13 cellular contexts compared by ENCODE assay signal in the genomic region with DNA sequence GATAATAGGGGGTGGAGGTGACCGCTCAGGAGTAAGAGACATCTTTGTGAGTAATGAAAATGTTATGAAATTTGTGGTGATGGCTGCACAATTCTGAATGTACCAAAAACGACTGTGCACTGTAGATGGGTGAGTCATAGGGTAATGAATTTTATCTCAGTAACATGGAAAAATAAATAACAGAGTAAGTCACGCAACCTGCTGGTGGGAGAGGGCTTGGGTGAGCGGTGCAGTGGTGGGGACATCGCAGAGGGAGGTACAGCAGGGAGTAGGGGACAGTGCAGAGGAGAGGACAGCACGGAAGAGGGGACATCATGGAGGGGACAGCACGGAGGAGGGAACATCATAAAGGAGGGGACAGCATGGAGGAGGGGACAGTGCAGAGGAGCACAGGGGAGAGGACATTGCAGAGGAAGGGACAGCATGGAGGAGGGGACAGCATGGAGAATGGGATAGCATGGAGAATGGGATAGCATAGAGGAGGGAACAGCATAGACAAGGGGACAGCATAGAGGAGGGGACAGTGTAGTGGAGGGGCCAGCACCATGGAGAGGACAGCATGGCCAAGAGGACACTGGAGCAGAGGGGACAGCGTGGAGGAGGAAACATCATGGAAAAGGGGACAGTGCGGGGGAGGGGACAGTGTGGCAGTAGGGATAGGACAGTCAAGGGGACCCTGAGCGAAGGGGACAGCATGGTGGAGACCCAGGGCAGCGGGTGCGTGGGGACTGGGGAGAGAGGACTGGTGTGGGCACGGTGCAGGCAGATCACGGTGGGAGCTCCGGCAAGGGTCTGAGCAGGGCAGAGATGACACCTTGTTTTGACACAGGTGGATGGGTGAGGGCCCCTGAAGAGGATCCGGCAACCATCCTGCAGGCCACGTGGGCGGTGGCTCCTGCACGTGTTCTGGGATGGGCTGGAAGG.
DNase-seq lines count a peak whose midpoint lies in the region; ATAC-seq and TF ChIP-seq lines count a peak whose summit lies in the region.
"Had no signal": no experiment of that assay in that cellular context is flagged by ENCODE, and none has a peak within 500 bp of the region (broad histone marks: within the 10 kb centered on the region; RNA-seq: fewer than 3 reads in every experiment).

No MANE protein-coding gene starts in this region.

- H3K4me1 Mint-ChIP-seq in CD4-positive, alpha-beta T cell (ENCODE audit: low read depth), result no peaks in the 10 kb centered on the region

- H3K9me3 Mint-ChIP-seq in CD4-positive, alpha-beta T cell, result peaks cover 14% of the 10 kb centered on the region

- no peak overlapping the region for H3K27ac Mint-ChIP-seq in CD4-positive, alpha-beta T cell
- H3K27ac Mint-ChIP-seq: mesothelial cell of epicardium had no signal

- H3K4me3 Mint-ChIP-seq in CD4-positive, alpha-beta T cell, result no peak overlapping the region
- H3K4me3 Mint-ChIP-seq: mesothelial cell of epicardium had no signal

- CTCF ChIA-PET in CD4-positive, alpha-beta T cell (lab: Charles Lee), result no interaction called here

- peak; percentile 86 for DNase-seq in A172 (ENCODE audit: low spot score)
- peak; percentile 65 for DNase-seq in HFF-Myc (ENCODE audit: extremely low read depth, low read depth)
- peak; percentile 84 for DNase-seq in SW480 (ENCODE audit: low spot score)
- peak; percentile 94 for DNase-seq in fibroblast of the aortic adventitia (ENCODE audit: low read depth)
- DNase-seq in CD4-positive, alpha-beta T cell, result no peak
- DNase-seq in activated T-cell treated with anti-CD3 and anti-CD28 coated beads, Interleukin-2, amount 50 U/mL, for 1 hour, result no peak
- DNase-seq: BE2C; MM.1S; stimulated activated CD4-positive, alpha-beta T cell treated with anti-CD3 and anti-CD28 coated beads, Interleukin-2, amount 100 ng/mL, for 48 hours; upper lobe of right lung had no signal

- peaks cover 16% of the 10 kb centered on the region for H3K9me3 ChIP-seq in CD4-positive, alpha-beta T cell (ENCODE audit: control insufficient read depth, low read length)
- H3K9me3 ChIP-seq: BE2C had no signal

- H3K4me3 ChIP-seq in HFF-Myc (replicated peaks; ENCODE audit: low read depth, low read length), result no peak overlapping the region
- no peak overlapping the region for H3K4me3 ChIP-seq in fibroblast of the aortic adventitia (ENCODE audit: low read depth, low read length)
- H3K4me3 ChIP-seq: upper lobe of right lung had no signal

- TF ChIP-seq CTCF in HFF-Myc (IDR thresholded peaks at IDR 0.05; ENCODE audit: low read depth, low read length, missing control alignments), result no peak
- peak; percentile 31 for TF ChIP-seq CTCF in fibroblast of the aortic adventitia (IDR thresholded peaks at IDR 0.05; ENCODE audit: insufficient read depth, low read length)
- no peak for TF ChIP-seq CTCF in CD4-positive, alpha-beta T cell (IDR thresholded peaks at IDR 0.05)

- no peak for ATAC-seq in HG03196 (IDR thresholded peaks at IDR 0.05; ENCODE audit: unreplicated experiment)
- ATAC-seq in HG03460 (IDR thresholded peaks at IDR 0.05; ENCODE audit: unreplicated experiment), result no peak
- no peak for ATAC-seq in CD4-positive, alpha-beta T cell (ENCODE audit: poor library complexity)
- ATAC-seq: upper lobe of right lung had no signal

- POLR2A ChIA-PET in CD4-positive, alpha-beta T cell (lab: Charles Lee), result no interaction called here

- no peaks in the 10 kb centered on the region for H3K27me3 Mint-ChIP-seq in CD4-positive, alpha-beta T cell

- intact Hi-C loops in CD4-positive, alpha-beta T cell (cut with DNase I, micrococcal nuclease), result no loop called here

- no peaks in the 10 kb centered on the region for H3K27me3 ChIP-seq in CD4-positive, alpha-beta T cell (ENCODE audit: control insufficient read depth, insufficient read depth, low read length)
- H3K27me3 ChIP-seq: BE2C, upper lobe of right lung had no signal

- peaks cover 51% of the 10 kb centered on the region for H3K36me3 Mint-ChIP-seq in CD4-positive, alpha-beta T cell (ENCODE audit: low read depth)
- H3K36me3 Mint-ChIP-seq: mesothelial cell of epicardium had no signal

- H3K27ac ChIP-seq in CD4-positive, alpha-beta T cell (ENCODE audit: low read depth, low read length), result no peak overlapping the region
- H3K27ac ChIP-seq: upper lobe of right lung had no signal

Comparison
In these comparisons a context has a peak if more than half of its experiments do, and no peak if none do; other contexts are left out.
1. DNase-seq: peak in A172 (single experiment), HFF-Myc (single experiment), SW480 (single experiment) and fibroblast of the aortic adventitia (single experiment); none in CD4-positive, alpha-beta T cell (0 of 10) and activated T-cell treated with anti-CD3 and anti-CD28 coated beads, Interleukin-2, amount 50 U/mL, for 1 hour (single experiment).